Comparison of ENCODE assay signal across 32 cellular contexts in the genomic region with DNA sequence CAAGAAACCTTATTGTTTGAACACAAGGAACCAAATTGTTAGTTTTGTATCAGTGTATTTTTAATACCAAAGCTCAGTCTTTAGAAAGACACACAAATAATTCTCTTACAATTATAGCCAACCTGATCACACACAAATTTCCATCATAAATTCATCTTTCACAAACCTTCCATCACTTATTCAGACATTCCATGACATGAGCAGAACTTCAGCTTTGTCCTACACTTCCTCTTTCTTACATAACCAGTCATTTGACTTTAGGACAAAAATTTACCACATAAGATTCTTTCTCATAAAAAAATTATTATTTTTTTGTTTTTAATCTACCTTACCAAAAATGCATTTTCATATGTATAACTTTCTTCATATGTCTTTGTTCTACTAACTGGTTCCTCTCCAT.
"Had no signal": no experiment of that assay in that cellular context is flagged by ENCODE, and none has a peak within 500 bp of the region (broad histone marks: within the 10 kb centered on the region; RNA-seq: fewer than 3 reads in every experiment).

No MANE protein-coding gene starts in this region.

- H3K27me3 ChIP-seq: adrenal gland, ascending aorta, cardiac muscle cell, colonic mucosa, esophagus squamous epithelium, hepatocyte, neutrophil, ovary, right lobe of liver had no signal

- H3K36me3 ChIP-seq: adrenal gland, ascending aorta, cardiac muscle cell, colonic mucosa, esophagus squamous epithelium, left ventricle myocardium inferior, neutrophil, ovary, right lobe of liver, thoracic aorta had no signal

- H3K27ac ChIP-seq: adrenal gland, ascending aorta, cardiac muscle cell, colonic mucosa, epithelial cell of prostate, esophagus squamous epithelium, hepatocyte, left ventricle myocardium inferior, neutrophil, ovary, right lobe of liver, thoracic aorta, VCaP had no signal

- H3K9me3 Mint-ChIP-seq: activated naive CD8-positive, alpha-beta T cell treated with anti-CD3 and anti-CD28 coated beads for 36 hours; brain; nephron progenitor cell had no signal

- H3K4me3 Mint-ChIP-seq: activated naive CD4-positive, alpha-beta T cell treated with anti-CD3 and anti-CD28 coated beads for 36 hours; activated naive CD8-positive, alpha-beta T cell treated with anti-CD3 and anti-CD28 coated beads for 36 hours; brain; nephron progenitor cell; stimulated activated naive CD8-positive, alpha-beta T cell treated with anti-CD3 and anti-CD28 coated beads, Interleukin-15, Interleukin-2, amounts not matched to agents 100 ng/mL and 50 ng/mL, for 24 hours had no signal

- H3K27me3 Mint-ChIP-seq: activated naive CD8-positive, alpha-beta T cell treated with anti-CD3 and anti-CD28 coated beads for 36 hours; brain; naive B cell; progenitor cell of endocrine pancreas; stimulated activated naive CD8-positive, alpha-beta T cell treated with anti-CD3 and anti-CD28 coated beads, Interleukin-15, Interleukin-2, amounts not matched to agents 100 ng/mL and 50 ng/mL, for 24 hours had no signal

- H3K4me1 Mint-ChIP-seq: activated naive CD8-positive, alpha-beta T cell treated with anti-CD3 and anti-CD28 coated beads for 36 hours; brain; nephron progenitor cell had no signal

- H3K36me3 Mint-ChIP-seq: activated naive CD8-positive, alpha-beta T cell treated with anti-CD3 and anti-CD28 coated beads for 36 hours; brain; naive B cell had no signal

- H3K9me3 ChIP-seq: adrenal gland, ascending aorta, esophagus squamous epithelium, left ventricle myocardium inferior, neutrophil, ovary, right lobe of liver, thoracic aorta had no signal

- DNase-seq: activated CD4-positive, alpha-beta T cell treated with anti-CD3 and anti-CD28 coated beads for 48 hours; activated CD4-positive, alpha-beta T cell treated with anti-CD3 and anti-CD28 coated beads, Interleukin-2, amount 50 U/mL, for 48 hours; activated CD8-positive, alpha-beta memory T cell treated with anti-CD3 and anti-CD28 coated beads for 24 hours; activated effector memory CD4-positive, alpha-beta T cell treated with Interleukin-2 at 50 U/mL for 16 hours; activated naive CD4-positive, alpha-beta T cell treated with anti-CD3 and anti-CD28 coated beads for 36 hours; activated naive CD8-positive, alpha-beta T cell treated with anti-CD3 and anti-CD28 coated beads for 36 hours; adrenal gland; cerebellar nuclear complex; colonic mucosa; effector CD8-positive, alpha-beta T cell; esophagus squamous epithelium; foreskin melanocyte; islet precursor cell; left ventricle myocardium inferior; naive B cell; nephron progenitor cell; ovary; right lobe of liver; stimulated activated CD4-positive, alpha-beta T cell treated with anti-CD3 and anti-CD28 coated beads, Interleukin-2, amount 100 ng/mL, for 48 hours; trophoblast cell had no signal

- H3K27ac Mint-ChIP-seq: activated naive CD4-positive, alpha-beta T cell treated with anti-CD3 and anti-CD28 coated beads for 36 hours; activated naive CD8-positive, alpha-beta T cell treated with anti-CD3 and anti-CD28 coated beads for 36 hours; brain; nephron progenitor cell; progenitor cell of endocrine pancreas; stimulated activated naive CD8-positive, alpha-beta T cell treated with anti-CD3 and anti-CD28 coated beads, Interleukin-15, Interleukin-2, amounts not matched to agents 100 ng/mL and 50 ng/mL, for 24 hours had no signal

- H3K4me1 ChIP-seq: adrenal gland, ascending aorta, colonic mucosa, esophagus squamous epithelium, left ventricle myocardium inferior, right lobe of liver had no signal

- ATAC-seq: activated CD4-positive, CD25-positive, alpha-beta regulatory T cell treated with anti-CD3 and anti-CD28 coated beads, Interleukin-2, amount 50 U/mL, for 24 hours; right lobe of liver had no signal

- H3K4me3 ChIP-seq: adrenal gland, ascending aorta, cardiac muscle cell, colonic mucosa, esophagus squamous epithelium, hepatocyte, left ventricle myocardium inferior, lung, ovary, right lobe of liver, thoracic aorta had no signal
